In genomic region chr3:183275418-183275817, GRCh38 we compare ENCODE assay signal across 10 cellular contexts. TPM values are rescaled to one million over a fixed set of nuclear protein-coding genes. Genes with fewer than 3 reads are reported as not detected.
DNase-seq lines count a peak whose midpoint lies in the region; ATAC-seq, FAIRE-seq and TF ChIP-seq lines count a peak whose summit lies in the region.
"Had no signal": no experiment of that assay in that cellular context is flagged by ENCODE, and none has a peak within 500 bp of the region (broad histone marks: within the 10 kb centered on the region; RNA-seq: fewer than 3 reads in every experiment).

No MANE protein-coding gene starts in this region.

- ATAC-seq in naive B cell (ENCODE audit: low read depth in 2 of 2) (peak; percentile 30 to 45), HG02798 (IDR thresholded peaks at IDR 0.05; ENCODE audit: poor library complexity, unreplicated experiment) (no peak)

- no peak overlapping the region for H3K4me3 ChIP-seq in bronchial epithelial cell (ENCODE audit: low read depth, low read length)
- no peak overlapping the region for H3K4me3 ChIP-seq in uterus

- H3K27ac ChIP-seq in uterus = no peak overlapping the region

- intact Hi-C loops in uterus (cut with DNase I; ENCODE audit: low total_unique reads) = no loop called here

- no peaks in the 10 kb centered on the region for H3K36me3 Mint-ChIP-seq in naive B cell

- no peaks in the 10 kb centered on the region for H3K9me3 Mint-ChIP-seq in naive B cell

- no peak for TF ChIP-seq CTCF in bronchial epithelial cell (IDR thresholded peaks at IDR 0.05; ENCODE audit: insufficient read depth, low read length, severe bottlenecking)
- no peak for TF ChIP-seq CTCF in uterus (IDR thresholded peaks at IDR 0.05)

- H3K36me3 ChIP-seq in bronchial epithelial cell (ENCODE audit: control insufficient read depth, insufficient read depth, low read length) (peaks cover under 1% of the 10 kb centered on the region), uterus (no peaks in the 10 kb centered on the region)

- H3K9me3 ChIP-seq in uterus = no peaks in the 10 kb centered on the region

- H3K27ac Mint-ChIP-seq in naive B cell = no peak overlapping the region

- no peaks in the 10 kb centered on the region for H3K4me1 ChIP-seq in uterus

- H3K4me3 Mint-ChIP-seq in naive B cell = no peak overlapping the region

- DNase-seq in GF-D8 (lab: John Stamatoyannopoulos, UW) (peak; percentile 68), NCI-H1105 treated with DMSO at 0.1 percent for 48 hours (lab: John Stamatoyannopoulos, UW) (peak; percentile 77), bronchial epithelial cell (ENCODE audit: low read depth) (peak; percentile 76), naive B cell (no peak), cerebellar cortex (ENCODE audit: low spot score) (no peak), HuH-7.5 (ENCODE audit: low spot score) (no peak), uterus (no peak)
- DNase-seq: activated gamma-delta T cell treated with Interleukin-2 at 50 U/mL for 16 hours, islet precursor cell had no signal

- H3K4me1 Mint-ChIP-seq in naive B cell = no peaks in the 10 kb centered on the region

- peaks cover 11 to 15% (median 13%) of the 10 kb centered on the region in 3 donors for H3K27me3 Mint-ChIP-seq in naive B cell

- no peak for TF ChIP-seq POLR2A in uterus (IDR thresholded peaks at IDR 0.05)

- H3K27me3 ChIP-seq in bronchial epithelial cell (ENCODE audit: control insufficient read depth, insufficient read depth, low read length) (no peaks in the 10 kb centered on the region), uterus (no peaks in the 10 kb centered on the region)

- no peak for FAIRE-seq in bronchial epithelial cell (lab: Jason Lieb, UNC)

RNA-seq across cellular contexts. Expression of gene B3GNT5, which starts 22.4 kb away (rescaled TPM):
- total RNA-seq in bronchial epithelial cell (31.6 and 49.8 TPM in 2 replicates), uterus (10 to 100 TPM in 1 of 4 donors, 1 to 10 TPM in 3; 3.6 to 23.1 (median 9.3) TPM)
- polyA plus RNA-seq in naive B cell (ENCODE audit: low read depth in 6 of 6) = under 1 TPM in 2 of 6 donors, not detected in 4; 0.17 to 0.41 TPM

Comparison
In these comparisons a context has a peak if more than half of its experiments do, and no peak if none do; other contexts are left out.
1. DNase-seq: peak in GF-D8 (single experiment), NCI-H1105 treated with DMSO at 0.1 percent for 48 hours (single experiment) and bronchial epithelial cell (single experiment); none in naive B cell (single experiment), cerebellar cortex (single experiment), HuH-7.5 (single experiment) and uterus (0 of 2).